21 cellular contexts compared by ENCODE assay signal in genomic region chr1:206902702-206903101, GRCh38. TPM values are rescaled to one million over a fixed set of nuclear protein-coding genes. Genes with fewer than 3 reads are reported as not detected.
DNase-seq lines count a peak whose midpoint lies in the region; ATAC-seq and TF ChIP-seq lines count a peak whose summit lies in the region.
"Had no signal": no experiment of that assay in that cellular context is flagged by ENCODE, and none has a peak within 500 bp of the region (broad histone marks: within the 10 kb centered on the region; RNA-seq: fewer than 3 reads in every experiment).

No MANE protein-coding gene starts in this region.

- POLR2A ChIA-PET in activated CD4-positive, alpha-beta memory T cell treated with anti-CD3 and anti-CD28 coated beads for 36 hours (lab: Charles Lee) = no interaction called here
- POLR2A ChIA-PET in activated CD4-positive, alpha-beta memory T cell treated with anti-CD3 and anti-CD28 coated beads, Interleukin-2, amount 10 ng/mL, durations not matched to agents 7 days and 5 days (lab: Charles Lee) = no interaction called here
- POLR2A ChIA-PET in CD8-positive, alpha-beta T cell (lab: Charles Lee) = interaction anchor here (1.1 to 11.6 kb wide), 7 partner anchors 9 to 165 kb away, joined by 3 to 312 read pairs (median 6); partner anchors contain the start of gene FCMR
- POLR2A ChIA-PET in activated B cell treated with CpG ODN at 0.5 μM for 24 hours (lab: Charles Lee) = interaction anchor here (0.5 to 1.0 kb wide), 2 partner anchors 28 to 121 kb away, joined by 3 to 7 read pairs; no protein-coding TSS in a partner anchor
- POLR2A ChIA-PET in naive thymus-derived CD4-positive, alpha-beta T cell (lab: Charles Lee) = interaction anchor here (1.0 to 17.9 kb wide), 9 partner anchors 10 to 86 kb away, joined by 3 to 600 read pairs (median 6); partner anchors contain the start of gene FCMR

- H3K9me3 Mint-ChIP-seq in activated CD4-positive, alpha-beta memory T cell treated with anti-CD3 and anti-CD28 coated beads for 36 hours = no peaks in the 10 kb centered on the region
- H3K9me3 Mint-ChIP-seq in activated CD4-positive, alpha-beta memory T cell treated with anti-CD3 and anti-CD28 coated beads, Interleukin-2, amount 10 ng/mL, durations not matched to agents 7 days and 5 days = no peaks in the 10 kb centered on the region
- H3K9me3 Mint-ChIP-seq in CD8-positive, alpha-beta T cell = no peaks in the 10 kb centered on the region
- no peaks in the 10 kb centered on the region for H3K9me3 Mint-ChIP-seq in activated B cell treated with CpG ODN at 0.5 μM for 24 hours
- peaks cover 0 to 8% (median 0%) of the 10 kb centered on the region in 11 donors for H3K9me3 Mint-ChIP-seq in naive thymus-derived CD4-positive, alpha-beta T cell
- H3K9me3 Mint-ChIP-seq: HFFc6 had no signal

- no peak for DNase-seq in activated CD4-positive, alpha-beta memory T cell treated with anti-CD3 and anti-CD28 coated beads for 36 hours
- no peak for DNase-seq in activated CD4-positive, alpha-beta memory T cell treated with anti-CD3 and anti-CD28 coated beads, Interleukin-2, amount 10 ng/mL, durations not matched to agents 7 days and 5 days
- no peak for DNase-seq in CD8-positive, alpha-beta T cell
- no peak for DNase-seq in activated B cell treated with CpG ODN at 0.5 μM for 24 hours
- no peak for DNase-seq in naive thymus-derived CD4-positive, alpha-beta T cell
- no peak for DNase-seq in G401 (ENCODE audit: low spot score)
- no peak for DNase-seq in NCI-H82 treated with DMSO at 0.1 percent for 48 hours (lab: John Stamatoyannopoulos, UW; ENCODE audit: unreplicated experiment)
- DNase-seq: DMS 273 treated with DMSO at 0.1 percent for 48 hours, GF-D8, HFFc6, MG63, NCI-H1092, NCI-H146, NCI-H2081 treated with DMSO at 0.1 percent for 48 hours, NCI-H510A treated with DMSO at 0.1 percent for 48 hours, NCI-H82 had no signal

- no peaks in the 10 kb centered on the region for H3K9me3 ChIP-seq in CD8-positive, alpha-beta T cell (ENCODE audit: low read length)
- H3K9me3 ChIP-seq in naive thymus-derived CD4-positive, alpha-beta T cell (ENCODE audit: control insufficient read depth in 2 of 3, low read length in 3 of 3) = no peaks in the 10 kb centered on the region
- H3K9me3 ChIP-seq: MG63 had no signal

- H3K4me1 Mint-ChIP-seq in activated CD4-positive, alpha-beta memory T cell treated with anti-CD3 and anti-CD28 coated beads for 36 hours (ENCODE audit: low read depth) = peaks cover 72% of the 10 kb centered on the region
- peaks cover 29% of the 10 kb centered on the region for H3K4me1 Mint-ChIP-seq in activated CD4-positive, alpha-beta memory T cell treated with anti-CD3 and anti-CD28 coated beads, Interleukin-2, amount 10 ng/mL, durations not matched to agents 7 days and 5 days
- peaks cover 89% of the 10 kb centered on the region for H3K4me1 Mint-ChIP-seq in CD8-positive, alpha-beta T cell (ENCODE audit: low read depth)
- peaks cover 69% of the 10 kb centered on the region for H3K4me1 Mint-ChIP-seq in activated B cell treated with CpG ODN at 0.5 μM for 24 hours
- H3K4me1 Mint-ChIP-seq in naive thymus-derived CD4-positive, alpha-beta T cell = peaks cover 43 to 99% (median 84%) of the 10 kb centered on the region in 7 donors

- peak overlapping the region; percentile 49 for H3K27ac Mint-ChIP-seq in activated CD4-positive, alpha-beta memory T cell treated with anti-CD3 and anti-CD28 coated beads for 36 hours
- no peak overlapping the region for H3K27ac Mint-ChIP-seq in activated CD4-positive, alpha-beta memory T cell treated with anti-CD3 and anti-CD28 coated beads, Interleukin-2, amount 10 ng/mL, durations not matched to agents 7 days and 5 days
- peak overlapping the region; percentile 68 for H3K27ac Mint-ChIP-seq in CD8-positive, alpha-beta T cell
- peak overlapping the region; percentile 32 for H3K27ac Mint-ChIP-seq in activated B cell treated with CpG ODN at 0.5 μM for 24 hours
- peak overlapping the region in 7 of 9 donors; percentile 91 to 98 (median 95) for H3K27ac Mint-ChIP-seq in naive thymus-derived CD4-positive, alpha-beta T cell

- no peak overlapping the region for H3K4me3 Mint-ChIP-seq in activated CD4-positive, alpha-beta memory T cell treated with anti-CD3 and anti-CD28 coated beads for 36 hours
- H3K4me3 Mint-ChIP-seq in activated CD4-positive, alpha-beta memory T cell treated with anti-CD3 and anti-CD28 coated beads, Interleukin-2, amount 10 ng/mL, durations not matched to agents 7 days and 5 days = no peak overlapping the region
- H3K4me3 Mint-ChIP-seq in CD8-positive, alpha-beta T cell = no peak overlapping the region
- H3K4me3 Mint-ChIP-seq in activated B cell treated with CpG ODN at 0.5 μM for 24 hours = no peak overlapping the region
- H3K4me3 Mint-ChIP-seq in naive thymus-derived CD4-positive, alpha-beta T cell = peak overlapping the region in 1 of 10 donors; percentile 3
- H3K4me3 Mint-ChIP-seq: HFFc6 had no signal

- CTCF ChIA-PET in activated CD4-positive, alpha-beta memory T cell treated with anti-CD3 and anti-CD28 coated beads for 36 hours (lab: Charles Lee) = interaction anchor here (1.1 kb wide), 1 partner anchor 9 kb away, joined by 3 read pairs; no protein-coding TSS in a partner anchor
- CTCF ChIA-PET in activated CD4-positive, alpha-beta memory T cell treated with anti-CD3 and anti-CD28 coated beads, Interleukin-2, amount 10 ng/mL, durations not matched to agents 7 days and 5 days (lab: Charles Lee) = interaction anchor here (1.2 to 2.7 kb wide), 2 partner anchors 9 to 10 kb away, joined by 3 to 10 read pairs; no protein-coding TSS in a partner anchor
- CTCF ChIA-PET in CD8-positive, alpha-beta T cell (lab: Charles Lee) = interaction anchor here (0.6 to 4.6 kb wide), 7 partner anchors 9 to 93 kb away, joined by 3 to 23 read pairs (median 3); partner anchors contain the start of gene FCMR
- CTCF ChIA-PET in activated B cell treated with CpG ODN at 0.5 μM for 24 hours (lab: Charles Lee) = interaction anchor here (3.0 kb wide), 1 partner anchor 9 kb away, joined by 8 read pairs; no protein-coding TSS in a partner anchor
- CTCF ChIA-PET in naive thymus-derived CD4-positive, alpha-beta T cell (lab: Charles Lee) = interaction anchor here (1.3 to 2.0 kb wide), 3 partner anchors 29 to 93 kb away, joined by 3 to 5 read pairs (median 5); partner anchors contain the start of gene IL20

- no peak for ATAC-seq in CD8-positive, alpha-beta T cell
- ATAC-seq in activated B cell treated with CpG ODN at 0.5 μM for 24 hours (ENCODE audit: low read depth) = no peak
- no peak for ATAC-seq in naive thymus-derived CD4-positive, alpha-beta T cell
- no peak for ATAC-seq in HG03571 (IDR thresholded peaks at IDR 0.05; ENCODE audit: unreplicated experiment)
- ATAC-seq: Panc1 had no signal

- TF ChIP-seq CTCF in CD8-positive, alpha-beta T cell (IDR thresholded peaks at IDR 0.05) = no peak
- TF ChIP-seq CTCF in activated B cell treated with CpG ODN at 0.5 μM for 24 hours (IDR thresholded peaks at IDR 0.05) = no peak

- H3K36me3 Mint-ChIP-seq in activated CD4-positive, alpha-beta memory T cell treated with anti-CD3 and anti-CD28 coated beads for 36 hours = peaks cover 43% of the 10 kb centered on the region
- peaks cover 41% of the 10 kb centered on the region for H3K36me3 Mint-ChIP-seq in activated CD4-positive, alpha-beta memory T cell treated with anti-CD3 and anti-CD28 coated beads, Interleukin-2, amount 10 ng/mL, durations not matched to agents 7 days and 5 days (ENCODE audit: low read depth)
- H3K36me3 Mint-ChIP-seq in CD8-positive, alpha-beta T cell = peaks cover 66% of the 10 kb centered on the region
- H3K36me3 Mint-ChIP-seq in activated B cell treated with CpG ODN at 0.5 μM for 24 hours (ENCODE audit: low read depth) = peaks cover 57% of the 10 kb centered on the region
- H3K36me3 Mint-ChIP-seq in naive thymus-derived CD4-positive, alpha-beta T cell = peaks cover 19 to 53% (median 40%) of the 10 kb centered on the region in 5 donors

- no peak overlapping the region for H3K27ac ChIP-seq in CD8-positive, alpha-beta T cell (ENCODE audit: low read depth, low read length)
- H3K27ac ChIP-seq in naive thymus-derived CD4-positive, alpha-beta T cell (ENCODE audit: low read depth, low read length) = no peak overlapping the region
- H3K27ac ChIP-seq: 22Rv1 had no signal

- intact Hi-C loops in activated CD4-positive, alpha-beta memory T cell treated with anti-CD3 and anti-CD28 coated beads for 36 hours (cut with micrococcal nuclease) = no loop called here
- intact Hi-C loops in CD8-positive, alpha-beta T cell (cut with DNase I, micrococcal nuclease) = loop anchor here in 1 of 2 experiments (10.0 kb wide), 1 partner anchor 422 kb away; the partner anchor contains the start of gene CD55
- intact Hi-C loops in activated B cell treated with CpG ODN at 0.5 μM for 24 hours (cut with micrococcal nuclease) = no loop called here
- intact Hi-C loops in naive thymus-derived CD4-positive, alpha-beta T cell (cut with micrococcal nuclease) = no loop called here

- H3K36me3 ChIP-seq in CD8-positive, alpha-beta T cell (ENCODE audit: insufficient read depth, low read length) = peaks cover 33% of the 10 kb centered on the region
- peaks cover 10 to 39% (median 14%) of the 10 kb centered on the region in 3 experiments for H3K36me3 ChIP-seq in naive thymus-derived CD4-positive, alpha-beta T cell (ENCODE audit: control insufficient read depth in 2 of 3, insufficient read depth in 3 of 3, low read length in 3 of 3)
- H3K36me3 ChIP-seq: MG63 had no signal

- no peaks in the 10 kb centered on the region for H3K27me3 ChIP-seq in CD8-positive, alpha-beta T cell (ENCODE audit: insufficient read depth, low read length)
- no peaks in the 10 kb centered on the region for H3K27me3 ChIP-seq in naive thymus-derived CD4-positive, alpha-beta T cell (ENCODE audit: control insufficient read depth in 2 of 2, insufficient read depth in 2 of 2, low read length in 2 of 2)
- H3K27me3 ChIP-seq: MG63 had no signal

- peaks cover 2% of the 10 kb centered on the region for H3K27me3 Mint-ChIP-seq in activated CD4-positive, alpha-beta memory T cell treated with anti-CD3 and anti-CD28 coated beads for 36 hours
- peaks cover 2% of the 10 kb centered on the region for H3K27me3 Mint-ChIP-seq in activated CD4-positive, alpha-beta memory T cell treated with anti-CD3 and anti-CD28 coated beads, Interleukin-2, amount 10 ng/mL, durations not matched to agents 7 days and 5 days
- H3K27me3 Mint-ChIP-seq in CD8-positive, alpha-beta T cell (ENCODE audit: low read depth) = no peaks in the 10 kb centered on the region
- no peaks in the 10 kb centered on the region for H3K27me3 Mint-ChIP-seq in activated B cell treated with CpG ODN at 0.5 μM for 24 hours
- H3K27me3 Mint-ChIP-seq in naive thymus-derived CD4-positive, alpha-beta T cell = no peaks in the 10 kb centered on the region

- H3K4me3 ChIP-seq in CD8-positive, alpha-beta T cell (ENCODE audit: low read depth, low read length) = no peak overlapping the region
- H3K4me3 ChIP-seq in naive thymus-derived CD4-positive, alpha-beta T cell (ENCODE audit: low read length) = no peak overlapping the region
- H3K4me3 ChIP-seq: MG63 had no signal

- in situ Hi-C loops in G401 (cut with HindIII; ENCODE audit: low sequenced_read_pairs) = no loop called here

- H3K4me1 ChIP-seq in CD8-positive, alpha-beta T cell (ENCODE audit: insufficient read depth, low read length) = peaks cover 60% of the 10 kb centered on the region
- peaks cover 21 to 62% of the 10 kb centered on the region in 2 donors for H3K4me1 ChIP-seq in naive thymus-derived CD4-positive, alpha-beta T cell (ENCODE audit: control insufficient read depth in 2 of 2, insufficient read depth in 2 of 2, low read length in 2 of 2)

RNA-seq across cellular contexts. Expression of gene IL24, which starts 5.5 kb away (rescaled TPM):
- total RNA-seq in activated CD4-positive, alpha-beta memory T cell treated with anti-CD3 and anti-CD28 coated beads for 36 hours = 10 to 100 TPM in 1 of 2 experiments, 1 to 10 TPM in 1; 9.8 to 10.0 TPM
- not detected for total RNA-seq in activated CD4-positive, alpha-beta memory T cell treated with anti-CD3 and anti-CD28 coated beads, Interleukin-2, amount 10 ng/mL, durations not matched to agents 7 days and 5 days
- not detected for total RNA-seq in CD8-positive, alpha-beta T cell
- not detected in 2 replicates for total RNA-seq in activated B cell treated with CpG ODN at 0.5 μM for 24 hours
- total RNA-seq in naive thymus-derived CD4-positive, alpha-beta T cell = under 1 TPM in 1 of 5 experiments, not detected in 4; 0.51 TPM
- 10 to 100 TPM; 27.9 to 28.4 TPM for polyA plus RNA-seq in naive thymus-derived CD4-positive, alpha-beta T cell
- not detected in 2 replicates for total RNA-seq in G401 (2014; rRNA removed; shearing (Covaris generic))

RNA-seq across cellular contexts. Expression of gene FCMR, which starts 19.0 kb away (rescaled TPM):
- 10 to 100 TPM; 65.7 to 73.0 TPM for total RNA-seq in activated CD4-positive, alpha-beta memory T cell treated with anti-CD3 and anti-CD28 coated beads for 36 hours
- 100 to 1,000 TPM; 117 to 121 TPM for total RNA-seq in activated CD4-positive, alpha-beta memory T cell treated with anti-CD3 and anti-CD28 coated beads, Interleukin-2, amount 10 ng/mL, durations not matched to agents 7 days and 5 days
- 100 to 1,000 TPM; 119 to 133 TPM for total RNA-seq in CD8-positive, alpha-beta T cell
- total RNA-seq in activated B cell treated with CpG ODN at 0.5 μM for 24 hours = 134 and 146 TPM in 2 replicates
- 100 to 1,000 TPM; 103 to 943 (median 312) TPM for total RNA-seq in naive thymus-derived CD4-positive, alpha-beta T cell
- polyA plus RNA-seq in naive thymus-derived CD4-positive, alpha-beta T cell = 100 to 1,000 TPM; 803 to 998 TPM
- total RNA-seq in G401 (2014; rRNA removed; shearing (Covaris generic)) = not detected in 2 replicates

RNA-seq across cellular contexts. Expression of gene IL20, which starts 37.3 kb away (rescaled TPM):
- total RNA-seq in activated CD4-positive, alpha-beta memory T cell treated with anti-CD3 and anti-CD28 coated beads for 36 hours = not detected
- total RNA-seq in activated CD4-positive, alpha-beta memory T cell treated with anti-CD3 and anti-CD28 coated beads, Interleukin-2, amount 10 ng/mL, durations not matched to agents 7 days and 5 days = not detected
- not detected for total RNA-seq in CD8-positive, alpha-beta T cell
- total RNA-seq in activated B cell treated with CpG ODN at 0.5 μM for 24 hours = not detected in 2 replicates
- not detected for total RNA-seq in naive thymus-derived CD4-positive, alpha-beta T cell
- not detected for polyA plus RNA-seq in naive thymus-derived CD4-positive, alpha-beta T cell
- total RNA-seq in G401 (2014; rRNA removed; shearing (Covaris generic)) = not detected in 2 replicates
- total RNA-seq: HFFc6 had no signal
- polyA plus RNA-seq: AG04450, BJ had no signal

RNA-seq across cellular contexts. Expression of gene PIGR, which starts 43.6 kb away (rescaled TPM):
- total RNA-seq in activated CD4-positive, alpha-beta memory T cell treated with anti-CD3 and anti-CD28 coated beads for 36 hours = under 1 TPM; 0.10 TPM
- total RNA-seq in activated CD4-positive, alpha-beta memory T cell treated with anti-CD3 and anti-CD28 coated beads, Interleukin-2, amount 10 ng/mL, durations not matched to agents 7 days and 5 days = not detected
- not detected for total RNA-seq in CD8-positive, alpha-beta T cell
- 0.49 and 1.00 TPM in 2 replicates for total RNA-seq in activated B cell treated with CpG ODN at 0.5 μM for 24 hours
- not detected for total RNA-seq in naive thymus-derived CD4-positive, alpha-beta T cell
- polyA plus RNA-seq in naive thymus-derived CD4-positive, alpha-beta T cell = not detected
- total RNA-seq in G401 (2014; rRNA removed; shearing (Covaris generic)) = not detected in 2 replicates
- polyA plus RNA-seq: AG04450, BJ had no signal

Comparison
In these comparisons a context has a peak if more than half of its experiments do, and no peak if none do; other contexts are left out.
1. RNA of gene IL24, which starts 5.5 kb away (total RNA-seq): 9.8 to 10.0 TPM in activated CD4-positive, alpha-beta memory T cell treated with anti-CD3 and anti-CD28 coated beads for 36 hours; 0.51 TPM in naive thymus-derived CD4-positive, alpha-beta T cell, not detected in activated CD4-positive, alpha-beta memory T cell treated with anti-CD3 and anti-CD28 coated beads, Interleukin-2, amount 10 ng/mL, durations not matched to agents 7 days and 5 days, not detected in CD8-positive, alpha-beta T cell, not detected in activated B cell treated with CpG ODN at 0.5 μM for 24 hours and not detected in G401; every median in the first group is over 4 times any median in the second.
2. RNA of gene FCMR, which starts 19.0 kb away (total RNA-seq): 103 to 943 TPM in naive thymus-derived CD4-positive, alpha-beta T cell, 134 to 146 TPM in activated B cell treated with CpG ODN at 0.5 μM for 24 hours, 119 to 133 TPM in CD8-positive, alpha-beta T cell, 117 to 121 TPM in activated CD4-positive, alpha-beta memory T cell treated with anti-CD3 and anti-CD28 coated beads, Interleukin-2, amount 10 ng/mL, durations not matched to agents 7 days and 5 days and 65.7 to 73.0 TPM in activated CD4-positive, alpha-beta memory T cell treated with anti-CD3 and anti-CD28 coated beads for 36 hours; not detected in G401; every median in the first group is over 10 times any median in the second.
3. POLR2A ChIA-PET loops: an anchor here in CD8-positive, alpha-beta T cell (1.1 to 11.6 kb wide), activated B cell treated with CpG ODN at 0.5 μM for 24 hours (0.5 to 1.0 kb wide) and naive thymus-derived CD4-positive, alpha-beta T cell (1.0 to 17.9 kb wide); none called in activated CD4-positive, alpha-beta memory T cell treated with anti-CD3 and anti-CD28 coated beads for 36 hours and activated CD4-positive, alpha-beta memory T cell treated with anti-CD3 and anti-CD28 coated beads, Interleukin-2, amount 10 ng/mL, durations not matched to agents 7 days and 5 days.